Comparison of ENCODE assay signal across 8 cellular contexts in the genomic region with DNA sequence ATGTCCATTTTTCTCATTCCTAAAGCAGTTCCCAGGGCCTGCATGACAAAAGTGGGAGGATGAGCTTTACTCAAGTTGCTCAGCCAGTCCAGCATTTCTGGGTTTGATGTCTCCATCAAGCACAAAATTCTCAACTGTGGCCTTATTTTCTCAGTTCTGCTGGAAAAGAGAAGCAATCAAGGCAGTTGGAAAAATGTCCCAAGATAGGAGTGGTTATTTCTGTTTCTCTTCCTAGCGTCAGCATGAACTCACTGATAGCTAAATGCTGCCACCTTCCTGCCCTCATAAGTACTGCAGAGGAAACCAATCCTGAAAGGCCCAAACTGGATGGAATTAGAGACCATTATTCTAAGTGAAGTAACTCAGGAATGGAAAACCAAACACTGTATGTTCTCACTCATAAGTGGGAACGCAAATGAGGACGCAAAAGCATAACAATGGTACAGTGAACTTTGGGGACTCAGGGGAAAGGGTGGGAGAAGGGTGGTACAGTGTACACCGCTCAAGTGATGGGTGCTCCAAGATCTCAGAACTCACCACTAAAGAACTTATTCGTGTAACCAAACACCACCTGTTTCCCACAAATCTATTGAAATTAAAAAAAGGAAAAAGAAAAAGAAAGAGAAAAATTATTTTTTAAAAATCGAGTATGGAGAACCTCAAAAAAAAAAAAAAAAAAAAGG.
DNase-seq lines count a peak whose midpoint lies in the region; ATAC-seq lines count a peak whose summit lies in the region.

No MANE protein-coding gene starts in this region.

- DNase-seq in AML-193 (lab: John Stamatoyannopoulos, UW) (peak; percentile 18 to 62), NCI-H2196 treated with DMSO at 0.1 percent for 48 hours (lab: John Stamatoyannopoulos, UW; ENCODE audit: unreplicated experiment) (peak; percentile 4), cerebellar cortex (ENCODE audit: low spot score) (peak; percentile 60), left kidney (ENCODE audit: low read depth, low spot score) (peak; percentile 88)
- DNase-seq in activated CD4-positive, alpha-beta T cell treated with anti-CD3 and anti-CD28 coated beads for 1 hour = peak; percentile 13
- DNase-seq in stimulated activated CD4-positive, alpha-beta T cell treated with anti-CD3 and anti-CD28 coated beads, Interleukin-4, amount 100 ng/mL, for 48 hours (ENCODE audit: low read depth in 2 of 2) = peak; percentile 40 to 51

- no peaks in the 10 kb centered on the region for H3K9me3 Mint-ChIP-seq in stimulated activated memory B cell treated with anti-CD40 and anti-IgM and Interleukin-4, amounts not matched to agents 10 μg/mL and 1 μg/mL and 100 μg/mL, for 72 hours

- no peak overlapping the region for H3K4me3 Mint-ChIP-seq in stimulated activated memory B cell treated with anti-CD40 and anti-IgM and Interleukin-4, amounts not matched to agents 10 μg/mL and 1 μg/mL and 100 μg/mL, for 72 hours

- peaks cover 15% of the 10 kb centered on the region for H3K4me1 Mint-ChIP-seq in stimulated activated memory B cell treated with anti-CD40 and anti-IgM and Interleukin-4, amounts not matched to agents 10 μg/mL and 1 μg/mL and 100 μg/mL, for 72 hours

- no peaks in the 10 kb centered on the region for H3K27me3 Mint-ChIP-seq in stimulated activated memory B cell treated with anti-CD40 and anti-IgM and Interleukin-4, amounts not matched to agents 10 μg/mL and 1 μg/mL and 100 μg/mL, for 72 hours

- peak; percentile 29 for ATAC-seq in GM21723 (IDR thresholded peaks at IDR 0.05; ENCODE audit: unreplicated experiment)
- no peak for ATAC-seq in stimulated activated memory B cell treated with anti-CD40 and anti-IgM and Interleukin-4, amounts not matched to agents 10 μg/mL and 1 μg/mL and 100 μg/mL, for 72 hours

- no peak overlapping the region for H3K27ac Mint-ChIP-seq in stimulated activated memory B cell treated with anti-CD40 and anti-IgM and Interleukin-4, amounts not matched to agents 10 μg/mL and 1 μg/mL and 100 μg/mL, for 72 hours

- no peaks in the 10 kb centered on the region for H3K36me3 Mint-ChIP-seq in stimulated activated memory B cell treated with anti-CD40 and anti-IgM and Interleukin-4, amounts not matched to agents 10 μg/mL and 1 μg/mL and 100 μg/mL, for 72 hours

Comparison
In these comparisons a context has a peak if more than half of its experiments do, and no peak if none do; other contexts are left out.
1. DNase-seq: peak in every context shown above with its lines; median percentile 88 in left kidney; 60 in cerebellar cortex; 46 in stimulated activated CD4-positive, alpha-beta T cell treated with anti-CD3 and anti-CD28 coated beads, Interleukin-4, amount 100 ng/mL, for 48 hours; 40 in AML-193; 13 in activated CD4-positive, alpha-beta T cell treated with anti-CD3 and anti-CD28 coated beads for 1 hour; 4 in NCI-H2196 treated with DMSO at 0.1 percent for 48 hours.